Comparison of ENCODE assay signal across 8 cellular contexts in genomic region chr4:41361831-41362646, GRCh38.
DNase-seq lines count a peak whose midpoint lies in the region; ATAC-seq and TF ChIP-seq lines count a peak whose summit lies in the region.

No MANE protein-coding gene starts in this region.

- peak overlapping the region; percentile 94 to 100 (median 99) for H3K4me2 ChIP-seq in BLaER1 treated with 17β-estradiol and CSF1 and Interleukin-3, amounts not matched to agents 10 nM and 100 nM

- H3K4me3 ChIP-seq in BLaER1 treated with 17β-estradiol and CSF1 and Interleukin-3, amounts not matched to agents 10 nM and 100 nM = peak overlapping the region; percentile 74 to 87 (median 82)
- peak overlapping the region; percentile 58 for H3K4me3 ChIP-seq in fibroblast of pulmonary artery (replicated peaks; ENCODE audit: low read depth, low read length)
- H3K4me3 ChIP-seq in ovary = peak overlapping the region; percentile 61

- intact Hi-C loops in ovary (cut with DNase I) = no loop called here

- peak overlapping the region; percentile 61 to 79 (median 69); a peak in 16 of 22 replicates for H3K9ac ChIP-seq in BLaER1 treated with 17β-estradiol and CSF1 and Interleukin-3, amounts not matched to agents 10 nM and 100 nM

- no peaks in the 10 kb centered on the region for H3K4me1 Mint-ChIP-seq in activated CD8-positive, alpha-beta memory T cell treated with anti-CD3 and anti-CD28 coated beads, Interleukin-2, amount 10 ng/mL, durations not matched to agents 7 days and 5 days

- TF ChIP-seq POLR2A in ovary (IDR thresholded peaks at IDR 0.05) = no peak

- no peak for TF ChIP-seq CTCF in fibroblast of pulmonary artery (IDR thresholded peaks at IDR 0.05; ENCODE audit: low read length, missing control alignments)
- no peak for TF ChIP-seq CTCF in ovary (IDR thresholded peaks at IDR 0.05)

- CTCF ChIA-PET in activated CD8-positive, alpha-beta memory T cell treated with anti-CD3 and anti-CD28 coated beads, Interleukin-2, amount 10 ng/mL, durations not matched to agents 7 days and 5 days (lab: Charles Lee) = no interaction called here

- H4K20me1 ChIP-seq in BLaER1 treated with 17β-estradiol and CSF1 and Interleukin-3, amounts not matched to agents 10 nM and 100 nM = no peaks in the 10 kb centered on the region

- H3K36me3 Mint-ChIP-seq in activated CD8-positive, alpha-beta memory T cell treated with anti-CD3 and anti-CD28 coated beads, Interleukin-2, amount 10 ng/mL, durations not matched to agents 7 days and 5 days = no peaks in the 10 kb centered on the region

- TF ChIP-seq EP300 in ovary (IDR thresholded peaks at IDR 0.05) = no peak

- DNase-seq in NCI-H187 treated with DMSO at 0.1 percent for 48 hours (lab: John Stamatoyannopoulos, UW) (peak; percentile 54), fibroblast of pulmonary artery (ENCODE audit: low read depth) (no peak), ovary (no peak), HK-2 (ENCODE audit: unreplicated experiment) (no peak), SHP77 (lab: John Stamatoyannopoulos, UW) (no peak)
- DNase-seq in activated CD8-positive, alpha-beta memory T cell treated with anti-CD3 and anti-CD28 coated beads, Interleukin-2, amount 10 ng/mL, durations not matched to agents 7 days and 5 days = no peak
- DNase-seq in activated effector memory CD4-positive, alpha-beta T cell treated with anti-CD3 and anti-CD28 coated beads, Interleukin-2, amount 50 U/mL, for 16 hours = no peak

- peak overlapping the region in 2 of 11 experiments; percentile 36 to 43; a peak in 4 of 22 replicates for H3K27ac ChIP-seq in BLaER1 treated with 17β-estradiol and CSF1 and Interleukin-3, amounts not matched to agents 10 nM and 100 nM
- no peak overlapping the region for H3K27ac ChIP-seq in ovary

- no peaks in the 10 kb centered on the region for H3K36me3 ChIP-seq in BLaER1 treated with 17β-estradiol and CSF1 and Interleukin-3, amounts not matched to agents 10 nM and 100 nM
- no peaks in the 10 kb centered on the region for H3K36me3 ChIP-seq in ovary

- H3K9me3 Mint-ChIP-seq in activated CD8-positive, alpha-beta memory T cell treated with anti-CD3 and anti-CD28 coated beads, Interleukin-2, amount 10 ng/mL, durations not matched to agents 7 days and 5 days (ENCODE audit: low read depth) = no peaks in the 10 kb centered on the region

- peaks cover 6 to 35% (median 22%) of the 10 kb centered on the region in 11 experiments; a peak in 17 of 22 replicates for H3K27me3 ChIP-seq in BLaER1 treated with 17β-estradiol and CSF1 and Interleukin-3, amounts not matched to agents 10 nM and 100 nM
- H3K27me3 ChIP-seq in ovary = no peaks in the 10 kb centered on the region

- 55 to 59% (median 56%) methylated on average over 9 of the region's 9 CpGs for WGBS in ovary, 3 donors

- peaks cover 0 to 7% (median 0%) of the 10 kb centered on the region in 11 experiments; a peak in 1 of 22 replicates for H3K9me3 ChIP-seq in BLaER1 treated with 17β-estradiol and CSF1 and Interleukin-3, amounts not matched to agents 10 nM and 100 nM (replicated peaks in 1 of 11)
- no peaks in the 10 kb centered on the region for H3K9me3 ChIP-seq in ovary

- ATAC-seq in activated CD8-positive, alpha-beta memory T cell treated with anti-CD3 and anti-CD28 coated beads, Interleukin-2, amount 10 ng/mL, durations not matched to agents 7 days and 5 days = no peak

- H3K27ac Mint-ChIP-seq in activated CD8-positive, alpha-beta memory T cell treated with anti-CD3 and anti-CD28 coated beads, Interleukin-2, amount 10 ng/mL, durations not matched to agents 7 days and 5 days = no peak overlapping the region

- peaks cover 47% of the 10 kb centered on the region for H3K27me3 Mint-ChIP-seq in activated CD8-positive, alpha-beta memory T cell treated with anti-CD3 and anti-CD28 coated beads, Interleukin-2, amount 10 ng/mL, durations not matched to agents 7 days and 5 days

- H3K4me3 Mint-ChIP-seq in activated CD8-positive, alpha-beta memory T cell treated with anti-CD3 and anti-CD28 coated beads, Interleukin-2, amount 10 ng/mL, durations not matched to agents 7 days and 5 days = no peak overlapping the region

- H3K4me1 ChIP-seq in BLaER1 treated with 17β-estradiol and CSF1 and Interleukin-3, amounts not matched to agents 10 nM and 100 nM = peaks cover 0 to 20% (median 14%) of the 10 kb centered on the region in 10 experiments; a peak in 15 of 20 replicates
- peaks cover 6% of the 10 kb centered on the region for H3K4me1 ChIP-seq in ovary (ENCODE audit: insufficient read depth)
